Comparison of ENCODE assay signal across 29 cellular contexts in the genomic region with DNA sequence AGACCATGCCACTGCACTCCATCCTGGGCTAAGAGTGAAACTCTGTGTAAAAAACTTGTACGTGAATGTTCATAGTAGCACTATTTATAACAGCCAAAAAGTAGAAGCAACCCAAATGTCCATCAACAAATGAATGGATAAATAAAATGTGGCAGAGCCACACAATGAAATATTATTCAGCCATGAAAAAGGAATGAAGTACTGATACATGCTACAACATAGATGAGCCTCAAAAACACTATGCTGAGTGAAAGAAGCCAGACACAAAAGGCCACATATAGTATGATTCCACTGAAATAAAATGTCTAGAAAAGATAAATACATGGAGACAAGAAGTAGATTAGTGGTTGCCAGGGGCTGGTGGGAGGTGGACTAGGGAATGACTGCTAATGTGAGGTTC.
"Had no signal": no experiment of that assay in that cellular context is flagged by ENCODE, and none has a peak within 500 bp of the region (broad histone marks: within the 10 kb centered on the region; RNA-seq: fewer than 3 reads in every experiment).

No MANE protein-coding gene starts in this region.

- H3K27me3 ChIP-seq: stomach, suprapubic skin, testis, thyroid gland, tibial artery, tibial nerve, transverse colon, upper lobe of left lung, upper lobe of right lung, uterus, vagina had no signal

- H3K27ac ChIP-seq: stomach, suprapubic skin, testis, thoracic aorta, thyroid gland, tibial artery, tibial nerve, transverse colon, upper lobe of left lung, upper lobe of right lung, uterus, vagina had no signal

- H3K27ac Mint-ChIP-seq: stimulated activated effector memory CD8-positive, alpha-beta T cell treated with anti-CD3 and anti-CD28 coated beads, Interleukin-12 subunit alpha, Interleukin-12 subunit beta, amount 100 ng/mL, for 72 hours; stimulated activated memory B cell treated with anti-CD40 and anti-IgM and Interleukin-4, amounts not matched to agents 10 μg/mL and 1 μg/mL and 100 μg/mL, for 72 hours; stimulated activated naive CD8-positive, alpha-beta T cell treated with anti-CD3 and anti-CD28 coated beads, Interleukin-15, amount 100 ng/mL, for 72 hours; stimulated activated naive CD8-positive, alpha-beta T cell treated with anti-CD3 and anti-CD28 coated beads, Interleukin-15, Interleukin-2, amounts not matched to agents 100 ng/mL and 50 ng/mL, for 24 hours; type B pancreatic cell had no signal

- H3K4me3 Mint-ChIP-seq: stimulated activated effector memory CD8-positive, alpha-beta T cell treated with anti-CD3 and anti-CD28 coated beads, Interleukin-12 subunit alpha, Interleukin-12 subunit beta, amount 100 ng/mL, for 72 hours; stimulated activated memory B cell treated with anti-CD40 and anti-IgM and Interleukin-4, amounts not matched to agents 10 μg/mL and 1 μg/mL and 100 μg/mL, for 72 hours; stimulated activated naive CD8-positive, alpha-beta T cell treated with anti-CD3 and anti-CD28 coated beads, Interleukin-15, amount 100 ng/mL, for 72 hours; stimulated activated naive CD8-positive, alpha-beta T cell treated with anti-CD3 and anti-CD28 coated beads, Interleukin-15, Interleukin-2, amounts not matched to agents 100 ng/mL and 50 ng/mL, for 24 hours; type B pancreatic cell had no signal

- H3K4me3 ChIP-seq: stomach, suprapubic skin, testis, thoracic aorta, thyroid gland, tibial artery, tibial nerve, transverse colon, upper lobe of left lung, upper lobe of right lung, uterus, vagina had no signal

- FAIRE-seq: urothelium cell line had no signal

- H3K9me3 ChIP-seq: suprapubic skin, testis, thoracic aorta, thyroid gland, tibial artery, transverse colon, upper lobe of left lung, upper lobe of right lung, uterus, vagina had no signal

- ATAC-seq: stimulated activated effector memory CD8-positive, alpha-beta T cell treated with anti-CD3 and anti-CD28 coated beads, Interleukin-12 subunit alpha, Interleukin-12 subunit beta, amount 100 ng/mL, for 72 hours; stimulated activated memory B cell treated with anti-CD40 and anti-IgM and Interleukin-4, amounts not matched to agents 10 μg/mL and 1 μg/mL and 100 μg/mL, for 72 hours; stimulated activated naive B cell treated with anti-CD40 and anti-IgM and Interleukin-4, amounts not matched to agents 10 μg/mL and 1 μg/mL and 100 μg/mL, for 72 hours; stimulated activated naive CD8-positive, alpha-beta T cell treated with anti-CD3 and anti-CD28 coated beads, Interleukin-15, amount 100 ng/mL, for 72 hours; stimulated activated naive CD8-positive, alpha-beta T cell treated with anti-CD3 and anti-CD28 coated beads, Interleukin-15, Interleukin-2, amounts not matched to agents 100 U/mL and 50 U/mL, for 24 hours; upper lobe of right lung had no signal

- H3K4me1 ChIP-seq: stomach, suprapubic skin, testis, tibial artery, tibial nerve, transverse colon, upper lobe of left lung, upper lobe of right lung, uterus, vagina had no signal

- H3K4me1 Mint-ChIP-seq: stimulated activated effector memory CD8-positive, alpha-beta T cell treated with anti-CD3 and anti-CD28 coated beads, Interleukin-12 subunit alpha, Interleukin-12 subunit beta, amount 100 ng/mL, for 72 hours; stimulated activated memory B cell treated with anti-CD40 and anti-IgM and Interleukin-4, amounts not matched to agents 10 μg/mL and 1 μg/mL and 100 μg/mL, for 72 hours; stimulated activated naive CD8-positive, alpha-beta T cell treated with anti-CD3 and anti-CD28 coated beads, Interleukin-15, amount 100 ng/mL, for 72 hours had no signal

- H3K9me3 Mint-ChIP-seq: stimulated activated effector memory CD8-positive, alpha-beta T cell treated with anti-CD3 and anti-CD28 coated beads, Interleukin-12 subunit alpha, Interleukin-12 subunit beta, amount 100 ng/mL, for 72 hours; stimulated activated naive CD8-positive, alpha-beta T cell treated with anti-CD3 and anti-CD28 coated beads, Interleukin-15, amount 100 ng/mL, for 72 hours; stimulated activated naive CD8-positive, alpha-beta T cell treated with anti-CD3 and anti-CD28 coated beads, Interleukin-15, Interleukin-2, amounts not matched to agents 100 ng/mL and 50 ng/mL, for 24 hours had no signal

- DNase-seq: stimulated activated CD4-positive, alpha-beta T cell treated with anti-CD3 and anti-CD28 coated beads, Interleukin-2, amount 100 ng/mL, for 48 hours; stimulated activated CD4-positive, alpha-beta T cell treated with anti-CD3 and anti-CD28 coated beads, Interleukin-4, amount 100 ng/mL, for 1 hour; stimulated activated CD4-positive, alpha-beta T cell treated with anti-CD3 and anti-CD28 coated beads, Interleukin-4, amount 100 ng/mL, for 24 hours; stimulated activated CD4-positive, alpha-beta T cell treated with anti-CD3 and anti-CD28 coated beads, Interleukin-4, amount 100 ng/mL, for 4 hours; stimulated activated CD8-positive, alpha-beta memory T cell treated with anti-CD3 and anti-CD28 coated beads, Interleukin-4, amount 100 ng/mL, for 48 hours; stimulated activated naive B cell treated with anti-CD40 and anti-IgM and Interleukin-4, amounts not matched to agents 10 μg/mL and 1 μg/mL and 100 μg/mL, for 72 hours; stimulated activated naive CD4-positive, alpha-beta T cell; stimulated activated naive CD4-positive, alpha-beta T cell treated with Interleukin-2 at 50 U/mL for 16 hours; stimulated activated naive CD8-positive, alpha-beta T cell treated with anti-CD3 and anti-CD28 coated beads, Interleukin-15, amount 100 ng/mL, for 72 hours; stimulated activated naive CD8-positive, alpha-beta T cell treated with anti-CD3 and anti-CD28 coated beads, Interleukin-15, Interleukin-2, amounts not matched to agents 100 U/mL and 50 U/mL, for 24 hours; stomach; substantia nigra; testis; thyroid gland; tibial artery; transverse colon; trophoblast cell; upper lobe of left lung; upper lobe of right lung; uterus had no signal

- H3K27me3 Mint-ChIP-seq: stimulated activated naive CD8-positive, alpha-beta T cell treated with anti-CD3 and anti-CD28 coated beads, Interleukin-15, amount 100 ng/mL, for 72 hours; type B pancreatic cell had no signal

- H3K36me3 Mint-ChIP-seq: stimulated activated effector memory CD8-positive, alpha-beta T cell treated with anti-CD3 and anti-CD28 coated beads, Interleukin-12 subunit alpha, Interleukin-12 subunit beta, amount 100 ng/mL, for 72 hours; stimulated activated memory B cell treated with anti-CD40 and anti-IgM and Interleukin-4, amounts not matched to agents 10 μg/mL and 1 μg/mL and 100 μg/mL, for 72 hours; type B pancreatic cell had no signal

- H3K36me3 ChIP-seq: stomach, suprapubic skin, thoracic aorta, thyroid gland, tibial artery, tibial nerve, transverse colon, upper lobe of left lung, upper lobe of right lung, uterus, vagina had no signal
